ENCODE assay signal across 2 cellular contexts in the genomic region with DNA sequence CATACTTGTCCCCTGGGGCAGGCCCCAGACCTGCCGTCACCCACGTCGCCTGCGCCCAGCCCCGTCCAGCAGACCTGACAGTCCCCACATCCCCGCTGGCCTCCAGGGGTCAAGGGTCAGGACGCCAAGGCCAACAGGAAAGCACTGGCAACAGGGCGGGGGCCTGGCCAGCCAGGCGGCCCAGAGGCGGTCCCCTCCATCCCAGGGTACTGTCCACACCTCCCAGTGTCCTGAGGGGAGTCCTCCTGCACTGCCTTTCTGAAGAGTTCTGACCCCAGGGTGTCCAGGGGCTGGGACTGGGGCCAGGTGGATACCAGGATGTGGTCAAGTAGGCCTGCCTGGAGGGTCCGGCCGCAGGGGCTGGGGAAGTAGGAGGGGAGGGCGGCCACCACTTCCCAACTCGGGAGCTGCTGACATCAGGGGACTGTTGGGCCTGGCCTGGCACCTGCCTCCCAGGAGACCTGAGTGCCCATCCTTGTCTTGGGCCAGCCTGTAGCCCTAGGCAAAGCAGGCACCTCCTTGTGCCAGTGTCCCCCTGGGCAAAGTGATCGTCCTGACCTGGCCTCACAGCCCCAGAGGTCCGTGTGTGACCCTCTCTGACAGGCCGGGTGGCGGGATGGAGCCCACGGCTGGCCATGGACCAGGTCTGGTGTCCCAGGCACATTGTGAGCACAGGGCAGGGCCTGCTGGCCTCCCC.
TF ChIP-seq lines count a peak whose summit lies in the region.

No MANE protein-coding gene starts in this region.

TF ChIP-seq in HEK293, 187 proteins besides CTCF, POLR2A, EP300 and RAD21:
- TF ChIP-seq BCL11B (tag by site-specific recombination; IDR thresholded peaks at IDR 0.05; ENCODE audit: low read depth), result peak; percentile 66; the same call in 1 of the 2 replicates
- TF ChIP-seq, protein P1, sequence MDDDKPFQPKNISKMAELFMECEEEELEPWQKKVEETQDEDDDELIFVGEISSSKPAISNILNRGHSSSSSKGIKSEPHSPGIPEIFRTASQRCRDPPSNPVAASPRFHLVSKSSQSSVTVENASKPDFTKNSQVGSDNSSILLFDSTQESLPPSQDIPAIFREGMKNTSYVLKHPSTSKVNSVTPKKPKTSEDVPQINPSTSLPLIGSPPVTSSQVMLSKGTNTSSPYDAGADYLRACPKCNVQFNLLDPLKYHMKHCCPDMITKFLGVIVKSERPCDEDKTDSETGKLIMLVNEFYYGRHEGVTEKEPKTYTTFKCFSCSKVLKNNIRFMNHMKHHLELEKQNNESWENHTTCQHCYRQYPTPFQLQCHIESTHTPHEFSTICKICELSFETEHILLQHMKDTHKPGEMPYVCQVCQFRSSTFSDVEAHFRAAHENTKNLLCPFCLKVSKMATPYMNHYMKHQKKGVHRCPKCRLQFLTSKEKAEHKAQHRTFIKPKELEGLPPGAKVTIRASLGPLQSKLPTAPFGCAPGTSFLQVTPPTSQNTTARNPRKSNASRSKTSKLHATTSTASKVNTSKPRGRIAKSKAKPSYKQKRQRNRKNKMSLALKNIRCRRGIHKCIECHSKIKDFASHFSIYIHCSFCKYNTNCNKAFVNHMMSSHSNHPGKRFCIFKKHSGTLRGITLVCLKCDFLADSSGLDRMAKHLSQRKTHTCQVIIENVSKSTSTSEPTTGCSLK (tag by site-specific recombination; IDR thresholded peaks at IDR 0.05), result no peak
- 0 out of 2 replicates have a peak, but pooled peaks have one; percentile 14 for TF ChIP-seq BCL11A (tag by site-specific recombination; IDR thresholded peaks at IDR 0.05; ENCODE audit: low read depth)
TF ChIP-seq in HEK293: peak in this region for 2.

TF ChIP-seq in GM12878, 131 proteins besides CTCF, POLR2A, EP300 and RAD21:
- no peak for TF ChIP-seq ZNF687 (IDR thresholded peaks at IDR 0.05)
- TF ChIP-seq NR2F1 (conservative IDR thresholded peaks at IDR 0.05), result peak; percentile 62
- no peak for TF ChIP-seq SREBF1 (IDR thresholded peaks at IDR 0.05; ENCODE audit: low read length)
- TF ChIP-seq BCL11A (IDR thresholded peaks at IDR 0.05; ENCODE audit: low read depth, low read length), result no peak
- TF ChIP-seq IRF4 (IDR thresholded peaks at IDR 0.05; ENCODE audit: low read depth, low read length), result no peak
- no peak for TF ChIP-seq HDGF (IDR thresholded peaks at IDR 0.05)
